In genomic region chr14:34460295-34460694, GRCh38 we compare ENCODE assay signal across 11 cellular contexts. TPM values are rescaled to one million over a fixed set of nuclear protein-coding genes. Genes with fewer than 3 reads are reported as not detected.
DNase-seq lines count a peak whose midpoint lies in the region; ATAC-seq, FAIRE-seq and TF ChIP-seq lines count a peak whose summit lies in the region.
"Had no signal": no experiment of that assay in that cellular context is flagged by ENCODE, and none has a peak within 500 bp of the region (broad histone marks: within the 10 kb centered on the region; RNA-seq: fewer than 3 reads in every experiment).

No MANE protein-coding gene starts in this region.

- no peaks in the 10 kb centered on the region for H3K9me3 ChIP-seq in breast epithelium
- no peaks in the 10 kb centered on the region for H3K9me3 ChIP-seq in SU-DHL-6 (ENCODE audit: insufficient read depth, low read length)
- no peaks in the 10 kb centered on the region for H3K9me3 ChIP-seq in transverse colon
- H3K9me3 ChIP-seq in pancreas, result no peaks in the 10 kb centered on the region
- H3K9me3 ChIP-seq in spleen, result no peaks in the 10 kb centered on the region
- H3K9me3 ChIP-seq in Peyer's patch, result no peaks in the 10 kb centered on the region

- H3K4me1 Mint-ChIP-seq in MCF 10A (ENCODE audit: insufficient read depth, unreplicated experiment), result peaks cover 13% of the 10 kb centered on the region

- H3K36me3 ChIP-seq in breast epithelium, result no peaks in the 10 kb centered on the region
- no peaks in the 10 kb centered on the region for H3K36me3 ChIP-seq in SU-DHL-6 (ENCODE audit: low read length)
- peaks cover 0 to 16% (median 7%) of the 10 kb centered on the region in 4 donors for H3K36me3 ChIP-seq in transverse colon
- H3K36me3 ChIP-seq in pancreas, result peaks cover 0 to 7% (median 0%) of the 10 kb centered on the region in 3 donors
- peaks cover 0 to 17% (median 13%) of the 10 kb centered on the region in 6 donors for H3K36me3 ChIP-seq in spleen
- H3K36me3 ChIP-seq in Peyer's patch, result peaks cover 0 to 15% (median 0%) of the 10 kb centered on the region in 3 donors

- intact Hi-C loops in MCF 10A (cut with micrococcal nuclease), result loop anchor here (5.0 kb wide), 1 partner anchor 37 kb away; no protein-coding TSS in a partner anchor
- intact Hi-C loops in breast epithelium (cut with DNase I; ENCODE audit: low total_unique reads), result no loop called here
- intact Hi-C loops in transverse colon (cut with DNase I; ENCODE audit: low total_unique reads), result no loop called here
- intact Hi-C loops in pancreas (cut with DNase I), result no loop called here
- intact Hi-C loops in spleen (cut with DNase I; ENCODE audit: low total_unique reads), result no loop called here

- peak overlapping the region; percentile 91 for H3K4me3 Mint-ChIP-seq in MCF 10A (ENCODE audit: unreplicated experiment)

- FAIRE-seq in pancreas (lab: Jason Lieb, UNC), result no peak

- no peak for TF ChIP-seq POLR2A in breast epithelium (IDR thresholded peaks at IDR 0.05)
- TF ChIP-seq POLR2A in transverse colon (IDR thresholded peaks at IDR 0.05), result no peak
- no peak for TF ChIP-seq POLR2A in spleen (IDR thresholded peaks at IDR 0.05)
- TF ChIP-seq POLR2A in Peyer's patch (IDR thresholded peaks at IDR 0.05), result no peak

- no peaks in the 10 kb centered on the region for H3K9me2 ChIP-seq in SU-DHL-6 (replicated peaks; ENCODE audit: insufficient read depth, low read length)

- H3K9me3 Mint-ChIP-seq in MCF 10A (ENCODE audit: unreplicated experiment), result no peaks in the 10 kb centered on the region

- peaks cover 5% of the 10 kb centered on the region; the same call in 1 of the 2 replicates for H3F3A ChIP-seq in SU-DHL-6 (ENCODE audit: insufficient read depth)

- H3K27ac ChIP-seq in breast epithelium (no peak overlapping the region), SU-DHL-6 (ENCODE audit: low read depth, low read length) (no peak overlapping the region), transverse colon (peak overlapping the region; percentile 91 to 98 (median 98)), pancreas (no peak overlapping the region), spleen (no peak overlapping the region), Peyer's patch (peak overlapping the region in 1 of 4 donors; percentile 98)
- H3K27ac ChIP-seq: C4-2B had no signal

- no peak for TF ChIP-seq EP300 in transverse colon (IDR thresholded peaks at IDR 0.05; ENCODE audit: low read depth)

- peaks cover 44% of the 10 kb centered on the region for H3K79me2 ChIP-seq in SU-DHL-6 (ENCODE audit: insufficient read depth, low read length)

- no peaks in the 10 kb centered on the region for H3K27me3 ChIP-seq in breast epithelium
- no peaks in the 10 kb centered on the region for H3K27me3 ChIP-seq in SU-DHL-6 (ENCODE audit: low read length)
- no peaks in the 10 kb centered on the region for H3K27me3 ChIP-seq in transverse colon
- no peaks in the 10 kb centered on the region for H3K27me3 ChIP-seq in pancreas
- no peaks in the 10 kb centered on the region for H3K27me3 ChIP-seq in spleen (replicated peaks in 1 of 7)
- H3K27me3 ChIP-seq in Peyer's patch, result no peaks in the 10 kb centered on the region

- in situ Hi-C loops in transverse colon (cut with MboI; ENCODE audit: low pct_ligation_motif_present in 1 of 4, low pct_unique_long_range_greater_than_20kb in 1 of 4, low sequenced_read_pairs in 3 of 4), result no loop called here

- no peak for ATAC-seq in pancreas

- H3K4me1 ChIP-seq in breast epithelium (no peaks in the 10 kb centered on the region), transverse colon (peaks cover 3 to 29% (median 17%) of the 10 kb centered on the region in 4 donors), pancreas (peaks cover 0 to 16% (median 11%) of the 10 kb centered on the region in 3 donors), spleen (peaks cover 0 to 30% (median 24%) of the 10 kb centered on the region in 6 donors), Peyer's patch (peaks cover 0 to 18% (median 0%) of the 10 kb centered on the region in 4 donors)

- WGBS in transverse colon (ENCODE audit: low coverage in 1 of 2), 2 donors, result 83 to 92% methylated on average over 1 of the region's 1 CpG
- 85 to 92% methylated on average over 1 of the region's 1 CpG for WGBS in pancreas, 2 donors
- WGBS in spleen, 5 donors, result 93 to 98% (median 96%) methylated on average over 1 of the region's 1 CpG

- CTCF ChIA-PET in MCF 10A (lab: Yijun Ruan, JAX), result interaction anchor here (0.7 to 1.6 kb wide), 5 partner anchors 31 to 137 kb away, joined by 3 to 7 read pairs (median 4); no protein-coding TSS in a partner anchor

- H3K27me3 Mint-ChIP-seq in MCF 10A (ENCODE audit: insufficient read depth, unreplicated experiment), result no peaks in the 10 kb centered on the region

- TF ChIP-seq CTCF in MCF 10A (IDR thresholded peaks at IDR 0.05; ENCODE audit: unreplicated experiment) (no peak), breast epithelium (IDR thresholded peaks at IDR 0.05) (no peak), SU-DHL-6 (IDR thresholded peaks at IDR 0.05; ENCODE audit: insufficient read depth, low read length, poor library complexity, severe bottlenecking) (no peak), fibroblast of villous mesenchyme (IDR thresholded peaks at IDR 0.05; ENCODE audit: insufficient read depth, low read depth, low read length) (no peak), transverse colon (IDR thresholded peaks at IDR 0.05) (no peak), pancreas (IDR thresholded peaks at IDR 0.05) (no peak), spleen (IDR thresholded peaks at IDR 0.05 in 8 of 11, conservative IDR thresholded peaks at IDR 0.05 in 3 of 11) (no peak), Peyer's patch (IDR thresholded peaks at IDR 0.05) (no peak)

- POLR2A ChIA-PET in MCF 10A (lab: Yijun Ruan, JAX), result interaction anchor here (0.7 to 7.2 kb wide), 15 partner anchors 9 to 129 kb away, joined by 3 to 76 read pairs (median 5); no protein-coding TSS in a partner anchor

- H3K36me3 Mint-ChIP-seq in MCF 10A (ENCODE audit: insufficient read depth, unreplicated experiment), result peaks cover 44% of the 10 kb centered on the region

- H4K20me1 ChIP-seq in SU-DHL-6 (ENCODE audit: low read depth, low read length), result peaks cover 13% of the 10 kb centered on the region

- H2AFZ ChIP-seq in SU-DHL-6 (ENCODE audit: low read depth, low read length, severe bottlenecking), result no peak overlapping the region

- H3K9ac ChIP-seq in SU-DHL-6 (ENCODE audit: low read length), result peak overlapping the region; percentile 70

- BruUV-seq in MCF 10A (replicated peaks; lab: Mats Ljungman, UMichigan), result no TSS peak

- H3K4me3 ChIP-seq in breast epithelium (peak overlapping the region in 1 of 3 donors; percentile 94), SU-DHL-6 (ENCODE audit: insufficient read depth, low read length, poor library complexity, severe bottlenecking) (peak overlapping the region; percentile 85), fibroblast of villous mesenchyme (ENCODE audit: low read depth, low read length) (peak overlapping the region; percentile 78), transverse colon (peak overlapping the region in 2 of 4 donors; percentile 75 to 90), pancreas (no peak overlapping the region), spleen (peak overlapping the region in 1 of 8 donors; percentile 90), Peyer's patch (peak overlapping the region in 2 of 4 donors; percentile 82 to 95)
- H3K4me3 ChIP-seq: lung had no signal

- no peak for DNase-seq in MCF 10A (ENCODE audit: unreplicated experiment)
- no peak for DNase-seq in breast epithelium (ENCODE audit: low spot score in 2 of 2)
- no peak for DNase-seq in fibroblast of villous mesenchyme (ENCODE audit: low read depth)
- DNase-seq in transverse colon, result no peak
- no peak for DNase-seq in pancreas
- DNase-seq in spleen, result no peak
- no peak for DNase-seq in Peyer's patch
- DNase-seq: NCI-H1694 had no signal

- H3K4me2 ChIP-seq in SU-DHL-6 (ENCODE audit: low read depth, low read length, poor library complexity, severe bottlenecking), result peak overlapping the region; percentile 71

- peak overlapping the region; percentile 85 for H3K27ac Mint-ChIP-seq in MCF 10A (ENCODE audit: low read depth, unreplicated experiment)

RNA-seq across cellular contexts. Expression of gene SPTSSA, which starts 1.7 kb away (rescaled TPM):
- total RNA-seq in MCF 10A (2022), result 28.2 and 30.5 TPM in 2 replicates
- 10 to 100 TPM; 17.1 to 67.0 (median 38.0) TPM for total RNA-seq in breast epithelium
- total RNA-seq in fibroblast of villous mesenchyme, result 12.2 and 18.6 TPM in 2 replicates
- 10 to 100 TPM in 3 of 4 donors, 1 to 10 TPM in 1; 4.8 to 45.7 (median 28.4) TPM for total RNA-seq in transverse colon
- 10 to 100 TPM in 1 of 6 donors, 1 to 10 TPM in 5; 3.4 to 12.4 (median 6.5) TPM for total RNA-seq in pancreas
- polyA plus RNA-seq in pancreas, result 10 to 100 TPM; 11.7 to 16.3 TPM
- 10 to 100 TPM in 4 of 7 donors, 1 to 10 TPM in 3; 8.9 to 16.7 (median 10.2) TPM for total RNA-seq in spleen
- 10 to 100 TPM; 12.9 to 16.6 (median 15.8) TPM for polyA plus RNA-seq in spleen
- 10 to 100 TPM; 17.0 to 31.4 (median 21.7) TPM for total RNA-seq in Peyer's patch

Comparison
In these comparisons a context has a peak if more than half of its experiments do, and no peak if none do; other contexts are left out.
1. H3K27ac ChIP-seq: peak in transverse colon (4 of 4); none in breast epithelium (0 of 2), SU-DHL-6 (single experiment), pancreas (0 of 4) and spleen (0 of 8).
2. H3K4me3 ChIP-seq: peak in SU-DHL-6 (single experiment) and fibroblast of villous mesenchyme (single experiment); none in pancreas (0 of 4).